In the genomic region with DNA sequence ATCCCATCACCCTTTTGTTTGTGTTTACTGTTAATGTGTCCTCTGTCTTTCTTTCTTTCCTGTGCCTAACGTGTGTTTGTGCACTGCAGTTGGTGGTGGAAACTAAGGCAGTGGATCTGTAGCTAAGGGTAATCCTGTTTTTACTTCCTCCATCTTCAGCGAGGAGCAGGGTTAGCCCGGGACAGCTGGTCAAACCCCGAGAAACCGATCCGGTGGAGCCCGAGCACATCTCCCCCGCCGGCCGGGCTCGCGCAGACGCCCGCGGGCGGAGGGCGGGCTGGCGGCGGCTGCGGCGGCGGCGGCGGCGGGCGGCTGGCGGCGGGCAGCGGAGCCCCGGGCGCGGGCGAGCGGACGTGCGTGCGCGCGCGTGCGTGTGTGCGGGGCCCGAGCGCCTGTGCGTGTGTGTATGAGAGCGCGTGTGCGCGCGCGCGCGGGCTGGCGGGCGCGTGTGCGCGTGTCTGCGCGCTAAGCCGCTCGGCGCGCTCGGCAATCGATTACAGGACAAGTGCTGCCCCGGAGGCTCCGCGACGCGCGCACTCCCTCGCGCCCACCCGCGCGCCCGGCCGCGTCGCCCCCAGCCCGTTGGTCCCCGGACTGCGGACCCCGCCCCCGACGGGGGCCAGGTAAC, we compare ENCODE assay signal across 8 cellular contexts. TPM values are rescaled to one million over a fixed set of nuclear protein-coding genes. Genes with fewer than 3 reads are reported as not detected.
DNase-seq lines count a peak whose midpoint lies in the region; ATAC-seq and TF ChIP-seq lines count a peak whose summit lies in the region.

A gene (minus strand): TSS at position 176 of the 628 bp plus-strand sequence. CDS start 2,983 bp downstream, outside the sequence.

- peak within 1 kb of the TSS; percentile 80 to 92 (median 89) for H3K27ac ChIP-seq in Peyer's patch

- no peaks in the 10 kb centered on the region for H3K36me3 Mint-ChIP-seq in IgD-negative memory B cell
- no peaks in the 10 kb centered on the region for H3K36me3 Mint-ChIP-seq in activated T-helper 2 cell treated with anti-CD3 and anti-CD28 coated beads, Interferon-gamma antibody, Interleukin-2, Interleukin-4, amounts not matched to agents 10 μg/mL and 5 μg/mL and 100 μg/mL, durations not matched to agents 14 hours and 24 hours and 36 hours (ENCODE audit: low read depth)
- no peaks in the 10 kb centered on the region for H3K36me3 Mint-ChIP-seq in nephron progenitor cell (ENCODE audit: low read depth)
- H3K36me3 Mint-ChIP-seq in stimulated activated naive CD8-positive, alpha-beta T cell treated with anti-CD3 and anti-CD28 coated beads, Interleukin-15, Interleukin-2, amounts not matched to agents 100 ng/mL and 50 ng/mL, for 24 hours (ENCODE audit: low read depth), result no peaks in the 10 kb centered on the region

- no peaks in the 10 kb centered on the region for H3K27me3 ChIP-seq in Peyer's patch

- peak; percentile 58 for ATAC-seq in GM21576 (IDR thresholded peaks at IDR 0.05; ENCODE audit: unreplicated experiment)

- H3K9me3 Mint-ChIP-seq in IgD-negative memory B cell (no peaks in the 10 kb centered on the region), nephron progenitor cell (no peaks in the 10 kb centered on the region)
- no peaks in the 10 kb centered on the region for H3K9me3 Mint-ChIP-seq in activated T-helper 2 cell treated with anti-CD3 and anti-CD28 coated beads, Interferon-gamma antibody, Interleukin-2, Interleukin-4, amounts not matched to agents 10 μg/mL and 5 μg/mL and 100 μg/mL, durations not matched to agents 14 hours and 24 hours and 36 hours
- no peaks in the 10 kb centered on the region for H3K9me3 Mint-ChIP-seq in stimulated activated naive CD8-positive, alpha-beta T cell treated with anti-CD3 and anti-CD28 coated beads, Interleukin-15, Interleukin-2, amounts not matched to agents 100 ng/mL and 50 ng/mL, for 24 hours

- H3K4me1 ChIP-seq in Peyer's patch, result no peaks in the 10 kb centered on the region

- H3K27me3 Mint-ChIP-seq in IgD-negative memory B cell, result peaks cover 9% of the 10 kb centered on the region
- H3K27me3 Mint-ChIP-seq in activated T-helper 2 cell treated with anti-CD3 and anti-CD28 coated beads, Interferon-gamma antibody, Interleukin-2, Interleukin-4, amounts not matched to agents 10 μg/mL and 5 μg/mL and 100 μg/mL, durations not matched to agents 14 hours and 24 hours and 36 hours (ENCODE audit: low read depth), result peaks cover 60% of the 10 kb centered on the region
- H3K27me3 Mint-ChIP-seq in nephron progenitor cell (ENCODE audit: low read depth, poor library complexity), result peaks cover 11% of the 10 kb centered on the region
- peaks cover 49% of the 10 kb centered on the region for H3K27me3 Mint-ChIP-seq in stimulated activated naive CD8-positive, alpha-beta T cell treated with anti-CD3 and anti-CD28 coated beads, Interleukin-15, Interleukin-2, amounts not matched to agents 100 ng/mL and 50 ng/mL, for 24 hours

- H3K4me3 Mint-ChIP-seq in IgD-negative memory B cell (peak within 1 kb of the TSS; percentile 84 to 97 (median 92)), nephron progenitor cell (peak within 1 kb of the TSS; percentile 96)
- H3K4me3 Mint-ChIP-seq in activated T-helper 2 cell treated with anti-CD3 and anti-CD28 coated beads, Interferon-gamma antibody, Interleukin-2, Interleukin-4, amounts not matched to agents 10 μg/mL and 5 μg/mL and 100 μg/mL, durations not matched to agents 14 hours and 24 hours and 36 hours (ENCODE audit: low read depth), result peak within 1 kb of the TSS; percentile 86
- peak within 1 kb of the TSS; percentile 94 for H3K4me3 Mint-ChIP-seq in stimulated activated naive CD8-positive, alpha-beta T cell treated with anti-CD3 and anti-CD28 coated beads, Interleukin-15, Interleukin-2, amounts not matched to agents 100 ng/mL and 50 ng/mL, for 24 hours

- intact Hi-C loops in activated T-helper 2 cell treated with anti-CD3 and anti-CD28 coated beads, Interferon-gamma antibody, Interleukin-2, Interleukin-4, amounts not matched to agents 10 μg/mL and 5 μg/mL and 100 μg/mL, durations not matched to agents 14 hours and 24 hours and 36 hours (cut with micrococcal nuclease), result loop anchor here (1.0 to 5.0 kb wide), 6 partner anchors 32 to 241 kb away; a partner anchor contains a TSS

- no peaks in the 10 kb centered on the region for H3K9me3 ChIP-seq in Peyer's patch

- H3K27ac Mint-ChIP-seq in IgD-negative memory B cell (peak within 1 kb of the TSS; percentile 65 to 91 (median 83)), nephron progenitor cell (peak within 1 kb of the TSS; percentile 92)
- peak within 1 kb of the TSS; percentile 84 for H3K27ac Mint-ChIP-seq in activated T-helper 2 cell treated with anti-CD3 and anti-CD28 coated beads, Interferon-gamma antibody, Interleukin-2, Interleukin-4, amounts not matched to agents 10 μg/mL and 5 μg/mL and 100 μg/mL, durations not matched to agents 14 hours and 24 hours and 36 hours
- H3K27ac Mint-ChIP-seq in stimulated activated naive CD8-positive, alpha-beta T cell treated with anti-CD3 and anti-CD28 coated beads, Interleukin-15, Interleukin-2, amounts not matched to agents 100 ng/mL and 50 ng/mL, for 24 hours, result peak within 1 kb of the TSS; percentile 93

- DNase-seq in DMS153 treated with DMSO at 0.1 percent for 48 hours (lab: John Stamatoyannopoulos, UW; ENCODE audit: unreplicated experiment) (peak; percentile 80), Peyer's patch (peak; percentile 73 to 90 (median 88)), fibroblast of the aortic adventitia (ENCODE audit: low read depth) (peak; percentile 89), nephron progenitor cell (peak; percentile 83)
- DNase-seq in activated T-helper 2 cell treated with anti-CD3 and anti-CD28 coated beads, Interferon-gamma antibody, Interleukin-2, Interleukin-4, amounts not matched to agents 10 μg/mL and 5 μg/mL and 100 μg/mL, durations not matched to agents 14 hours and 24 hours and 36 hours (ENCODE audit: low spot score), result peak; percentile 64

- H3K4me3 ChIP-seq in Peyer's patch (peak within 1 kb of the TSS; percentile 59 to 91 (median 78)), fibroblast of the aortic adventitia (ENCODE audit: low read depth, low read length) (peak within 1 kb of the TSS; percentile 82)

- peak in 1 of 2 donors; percentile 40 for TF ChIP-seq POLR2A in Peyer's patch (IDR thresholded peaks at IDR 0.05)

- H3K36me3 ChIP-seq in Peyer's patch, result no peaks in the 10 kb centered on the region

- H3K4me1 Mint-ChIP-seq in IgD-negative memory B cell (peaks cover 26% of the 10 kb centered on the region in 3 donors), nephron progenitor cell (peaks cover 45% of the 10 kb centered on the region)
- H3K4me1 Mint-ChIP-seq in activated T-helper 2 cell treated with anti-CD3 and anti-CD28 coated beads, Interferon-gamma antibody, Interleukin-2, Interleukin-4, amounts not matched to agents 10 μg/mL and 5 μg/mL and 100 μg/mL, durations not matched to agents 14 hours and 24 hours and 36 hours (ENCODE audit: low read depth), result peaks cover 37% of the 10 kb centered on the region
- peaks cover 57% of the 10 kb centered on the region for H3K4me1 Mint-ChIP-seq in stimulated activated naive CD8-positive, alpha-beta T cell treated with anti-CD3 and anti-CD28 coated beads, Interleukin-15, Interleukin-2, amounts not matched to agents 100 ng/mL and 50 ng/mL, for 24 hours (ENCODE audit: low read depth)

- TF ChIP-seq CTCF in Peyer's patch (IDR thresholded peaks at IDR 0.05), result no peak
- no peak for TF ChIP-seq CTCF in fibroblast of the aortic adventitia (IDR thresholded peaks at IDR 0.05; ENCODE audit: insufficient read depth, low read length)
- no peak for TF ChIP-seq CTCF in nephron progenitor cell (IDR thresholded peaks at IDR 0.05)

RNA-seq across cellular contexts. Expression of the gene that starts here (rescaled TPM):
- polyA plus RNA-seq in IgD-negative memory B cell, result 0.09 TPM
- total RNA-seq in Peyer's patch (1 to 10 TPM; 4.2 to 8.3 (median 6.1) TPM), fibroblast of the aortic adventitia (ENCODE audit: low replicate concordance) (11.3 and 13.6 TPM in 2 replicates)
- total RNA-seq in activated T-helper 2 cell treated with anti-CD3 and anti-CD28 coated beads, Interferon-gamma antibody, Interleukin-2, Interleukin-4, amounts not matched to agents 10 μg/mL and 5 μg/mL and 100 μg/mL, durations not matched to agents 14 hours and 24 hours and 36 hours, result 13.4 and 17.2 TPM in 2 replicates

Comparison
In these comparisons a context has a peak if more than half of its experiments do, and no peak if none do; other contexts are left out.
1. Peak in every context shown above with its lines: DNase-seq, ATAC-seq, H3K4me3 ChIP-seq and H3K27ac ChIP-seq.